Comparison of ENCODE assay signal across 9 cellular contexts in genomic region chr9:121299125-121299466, GRCh38. TPM values are rescaled to one million over a fixed set of nuclear protein-coding genes. Genes with fewer than 3 reads are reported as not detected.
DNase-seq lines count a peak whose midpoint lies in the region; ATAC-seq and TF ChIP-seq lines count a peak whose summit lies in the region.
"Had no signal": no experiment of that assay in that cellular context is flagged by ENCODE, and none has a peak within 500 bp of the region (broad histone marks: within the 10 kb centered on the region; RNA-seq: fewer than 3 reads in every experiment).

No MANE protein-coding gene starts in this region.

- TF ChIP-seq POLR2A in transverse colon (IDR thresholded peaks at IDR 0.05) = no peak

- no peaks in the 10 kb centered on the region for H3K36me3 Mint-ChIP-seq in activated CD4-positive, alpha-beta T cell treated with anti-CD3 and anti-CD28 coated beads, Interleukin-2, amount 10 ng/mL, durations not matched to agents 7 days and 5 days (ENCODE audit: low read depth)
- H3K36me3 Mint-ChIP-seq in chondrocyte (ENCODE audit: low read depth) = peaks cover 19% of the 10 kb centered on the region

- H3K36me3 ChIP-seq in lower lobe of right lung (peaks cover 25% of the 10 kb centered on the region), transverse colon (peaks cover 0 to 17% (median 2%) of the 10 kb centered on the region in 4 donors)

- ATAC-seq in lower lobe of right lung = peak; percentile 31 to 56

- intact Hi-C loops in lower lobe of right lung (cut with DNase I) (no loop called here), transverse colon (cut with DNase I; ENCODE audit: low total_unique reads) (no loop called here)

- WGBS in transverse colon (ENCODE audit: low coverage in 1 of 2), 2 donors = 15 to 27% methylated on average over 6 to 12 of the region's 12 CpGs

- peak overlapping the region; percentile 66 for H3K4me3 ChIP-seq in lower lobe of right lung
- H3K4me3 ChIP-seq in transverse colon = peak overlapping the region; percentile 16 to 60 (median 54)

- H3K27ac Mint-ChIP-seq in activated CD4-positive, alpha-beta T cell treated with anti-CD3 and anti-CD28 coated beads, Interleukin-2, amount 10 ng/mL, durations not matched to agents 7 days and 5 days = no peak overlapping the region
- peak overlapping the region; percentile 83 for H3K27ac Mint-ChIP-seq in chondrocyte (ENCODE audit: unreplicated experiment)

- peaks cover 17% of the 10 kb centered on the region for H3K4me1 Mint-ChIP-seq in activated CD4-positive, alpha-beta T cell treated with anti-CD3 and anti-CD28 coated beads, Interleukin-2, amount 10 ng/mL, durations not matched to agents 7 days and 5 days
- H3K4me1 Mint-ChIP-seq in chondrocyte (ENCODE audit: low read depth) = peaks cover 50% of the 10 kb centered on the region

- POLR2A ChIA-PET in activated CD4-positive, alpha-beta T cell treated with anti-CD3 and anti-CD28 coated beads, Interleukin-2, amount 10 ng/mL, durations not matched to agents 7 days and 5 days (lab: Charles Lee) = no interaction called here

- in situ Hi-C loops in transverse colon (cut with MboI; ENCODE audit: low pct_ligation_motif_present in 1 of 4, low pct_unique_long_range_greater_than_20kb in 1 of 4, low sequenced_read_pairs in 3 of 4) = no loop called here

- no peak for TF ChIP-seq EP300 in transverse colon (IDR thresholded peaks at IDR 0.05; ENCODE audit: low read depth)

- H3K4me1 ChIP-seq in lower lobe of right lung (peaks cover 92% of the 10 kb centered on the region), transverse colon (peaks cover 62 to 89% (median 73%) of the 10 kb centered on the region in 4 donors)

- DNase-seq in activated CD4-positive, alpha-beta T cell treated with anti-CD3 and anti-CD28 coated beads, Interleukin-2, amount 10 ng/mL, durations not matched to agents 7 days and 5 days = no peak
- no peak for DNase-seq in activated CD4-positive, alpha-beta T cell treated with anti-CD3 and anti-CD28 coated beads for 48 hours
- peak; percentile 60 for DNase-seq in chondrocyte (ENCODE audit: low spot score)
- DNase-seq in lower lobe of right lung = peak; percentile 61
- DNase-seq in transverse colon = no peak
- no peak for DNase-seq in midbrain (lab: John Stamatoyannopoulos, UW)
- DNase-seq in Kasumi-1 (lab: John Stamatoyannopoulos, UW) = no peak
- no peak for DNase-seq in NCI-H1436 treated with DMSO at 0.1 percent for 48 hours (lab: John Stamatoyannopoulos, UW)
- DNase-seq: NCI-H187 had no signal

- peak overlapping the region; percentile 47 for H3K4me3 Mint-ChIP-seq in activated CD4-positive, alpha-beta T cell treated with anti-CD3 and anti-CD28 coated beads, Interleukin-2, amount 10 ng/mL, durations not matched to agents 7 days and 5 days
- peak overlapping the region; percentile 44 for H3K4me3 Mint-ChIP-seq in chondrocyte (ENCODE audit: unreplicated experiment)

- H3K27me3 ChIP-seq in lower lobe of right lung (ENCODE audit: low read depth) (no peaks in the 10 kb centered on the region), transverse colon (no peaks in the 10 kb centered on the region)

- peaks cover 21% of the 10 kb centered on the region for H3K27me3 Mint-ChIP-seq in activated CD4-positive, alpha-beta T cell treated with anti-CD3 and anti-CD28 coated beads, Interleukin-2, amount 10 ng/mL, durations not matched to agents 7 days and 5 days
- no peaks in the 10 kb centered on the region for H3K27me3 Mint-ChIP-seq in chondrocyte (ENCODE audit: low read depth)

- H3K9me3 Mint-ChIP-seq in activated CD4-positive, alpha-beta T cell treated with anti-CD3 and anti-CD28 coated beads, Interleukin-2, amount 10 ng/mL, durations not matched to agents 7 days and 5 days = no peaks in the 10 kb centered on the region
- H3K9me3 Mint-ChIP-seq in chondrocyte (ENCODE audit: low read depth) = no peaks in the 10 kb centered on the region

- CTCF ChIA-PET in activated CD4-positive, alpha-beta T cell treated with anti-CD3 and anti-CD28 coated beads, Interleukin-2, amount 10 ng/mL, durations not matched to agents 7 days and 5 days (lab: Charles Lee) = interaction anchor here (0.7 to 1.9 kb wide), 5 partner anchors 16 to 90 kb away, joined by 3 to 7 read pairs (median 4); no protein-coding TSS in a partner anchor

- TF ChIP-seq CTCF in chondrocyte (IDR thresholded peaks at IDR 0.05) (no peak), lower lobe of right lung (IDR thresholded peaks at IDR 0.05) (no peak), transverse colon (IDR thresholded peaks at IDR 0.05) (no peak)

- H3K9me3 ChIP-seq in lower lobe of right lung (no peaks in the 10 kb centered on the region), transverse colon (no peaks in the 10 kb centered on the region)

- peak overlapping the region; percentile 85 for H3K27ac ChIP-seq in lower lobe of right lung
- H3K27ac ChIP-seq in transverse colon = peak overlapping the region; percentile 79 to 95 (median 88)

RNA-seq across cellular contexts. Expression of gene GSN, which starts 31.1 kb away (rescaled TPM):
- total RNA-seq in activated CD4-positive, alpha-beta T cell treated with anti-CD3 and anti-CD28 coated beads, Interleukin-2, amount 10 ng/mL, durations not matched to agents 7 days and 5 days = 1 to 10 TPM; 2.9 to 3.4 TPM
- total RNA-seq in chondrocyte (260 to 291 TPM (median 290 TPM) in 3 replicates), lower lobe of right lung (388 TPM), transverse colon (100 to 1,000 TPM; 628 to 986 (median 782) TPM)

Comparison
In these comparisons a context has a peak if more than half of its experiments do, and no peak if none do; other contexts are left out.
1. DNase-seq: peak in chondrocyte (single experiment) and lower lobe of right lung (single experiment); none in activated CD4-positive, alpha-beta T cell treated with anti-CD3 and anti-CD28 coated beads, Interleukin-2, amount 10 ng/mL, durations not matched to agents 7 days and 5 days (single experiment), activated CD4-positive, alpha-beta T cell treated with anti-CD3 and anti-CD28 coated beads for 48 hours (single experiment), transverse colon (single experiment), midbrain (single experiment), Kasumi-1 (0 of 2) and NCI-H1436 treated with DMSO at 0.1 percent for 48 hours (single experiment).
2. RNA of gene GSN, which starts 31.1 kb away (total RNA-seq): 628 to 986 TPM in transverse colon, 388 TPM in lower lobe of right lung (single experiment) and 260 to 291 TPM in chondrocyte; 2.9 to 3.4 TPM in activated CD4-positive, alpha-beta T cell treated with anti-CD3 and anti-CD28 coated beads, Interleukin-2, amount 10 ng/mL, durations not matched to agents 7 days and 5 days; every median in the first group is over 10 times any median in the second.